ENCODE assay signal across 2 cellular contexts in the genomic region with DNA sequence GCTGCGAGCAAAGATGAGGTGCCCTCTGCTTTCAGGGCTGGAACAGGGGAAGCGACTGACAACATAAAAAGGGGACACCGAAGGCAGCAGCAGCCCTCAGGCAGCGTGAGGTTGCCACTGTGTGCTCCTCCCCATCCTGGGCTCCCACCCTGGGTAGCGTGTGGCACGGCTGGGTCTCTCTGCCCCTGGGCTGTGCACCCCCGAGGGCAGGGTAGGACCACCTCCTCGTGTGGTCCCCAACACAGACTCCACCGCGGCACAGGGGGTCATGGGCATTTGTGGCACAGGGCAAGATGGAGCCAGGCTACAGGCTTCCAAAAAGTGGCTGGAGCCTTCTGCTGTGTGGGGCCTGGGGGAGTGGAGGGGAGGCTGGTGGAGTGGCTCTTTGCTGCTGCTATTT.
TF ChIP-seq lines count a peak whose summit lies in the region.

No MANE protein-coding gene starts in this region.

TF ChIP-seq in HEK293, 187 proteins besides CTCF, POLR2A, EP300 and RAD21 (continues in another document):
- no peak for TF ChIP-seq ZFP41 (tag by site-specific recombination; IDR thresholded peaks at IDR 0.05; ENCODE audit: borderline replicate concordance)
- TF ChIP-seq, protein P1, sequence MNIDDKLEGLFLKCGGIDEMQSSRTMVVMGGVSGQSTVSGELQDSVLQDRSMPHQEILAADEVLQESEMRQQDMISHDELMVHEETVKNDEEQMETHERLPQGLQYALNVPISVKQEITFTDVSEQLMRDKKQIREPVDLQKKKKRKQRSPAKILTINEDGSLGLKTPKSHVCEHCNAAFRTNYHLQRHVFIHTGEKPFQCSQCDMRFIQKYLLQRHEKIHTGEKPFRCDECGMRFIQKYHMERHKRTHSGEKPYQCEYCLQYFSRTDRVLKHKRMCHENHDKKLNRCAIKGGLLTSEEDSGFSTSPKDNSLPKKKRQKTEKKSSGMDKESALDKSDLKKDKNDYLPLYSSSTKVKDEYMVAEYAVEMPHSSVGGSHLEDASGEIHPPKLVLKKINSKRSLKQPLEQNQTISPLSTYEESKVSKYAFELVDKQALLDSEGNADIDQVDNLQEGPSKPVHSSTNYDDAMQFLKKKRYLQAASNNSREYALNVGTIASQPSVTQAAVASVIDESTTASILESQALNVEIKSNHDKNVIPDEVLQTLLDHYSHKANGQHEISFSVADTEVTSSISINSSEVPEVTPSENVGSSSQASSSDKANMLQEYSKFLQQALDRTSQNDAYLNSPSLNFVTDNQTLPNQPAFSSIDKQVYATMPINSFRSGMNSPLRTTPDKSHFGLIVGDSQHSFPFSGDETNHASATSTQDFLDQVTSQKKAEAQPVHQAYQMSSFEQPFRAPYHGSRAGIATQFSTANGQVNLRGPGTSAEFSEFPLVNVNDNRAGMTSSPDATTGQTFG (tag by site-specific recombination; IDR thresholded peaks at IDR 0.05; ENCODE audit: borderline replicate concordance): no peak
- no peak for TF ChIP-seq ZNF473 (tag by site-specific recombination; IDR thresholded peaks at IDR 0.05)
- no peak for TF ChIP-seq ZFP69B (tag by site-specific recombination; IDR thresholded peaks at IDR 0.05)
- no peak for TF ChIP-seq ZNF76 (tag by site-specific recombination; IDR thresholded peaks at IDR 0.05; ENCODE audit: borderline replicate concordance, low read depth)
- TF ChIP-seq, protein P2, sequence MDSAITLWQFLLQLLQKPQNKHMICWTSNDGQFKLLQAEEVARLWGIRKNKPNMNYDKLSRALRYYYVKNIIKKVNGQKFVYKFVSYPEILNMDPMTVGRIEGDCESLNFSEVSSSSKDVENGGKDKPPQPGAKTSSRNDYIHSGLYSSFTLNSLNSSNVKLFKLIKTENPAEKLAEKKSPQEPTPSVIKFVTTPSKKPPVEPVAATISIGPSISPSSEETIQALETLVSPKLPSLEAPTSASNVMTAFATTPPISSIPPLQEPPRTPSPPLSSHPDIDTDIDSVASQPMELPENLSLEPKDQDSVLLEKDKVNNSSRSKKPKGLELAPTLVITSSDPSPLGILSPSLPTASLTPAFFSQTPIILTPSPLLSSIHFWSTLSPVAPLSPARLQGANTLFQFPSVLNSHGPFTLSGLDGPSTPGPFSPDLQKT (IDR thresholded peaks at IDR 0.05; ENCODE audit: borderline replicate concordance, low read depth, low read length): no peak
- TF ChIP-seq ZBTB21 (tag by site-specific recombination; IDR thresholded peaks at IDR 0.05): no peak
- TF ChIP-seq TCF7L2 (IDR thresholded peaks at IDR 0.05; ENCODE audit: borderline replicate concordance, low read depth, low read length): no peak
- TF ChIP-seq, protein P3, sequence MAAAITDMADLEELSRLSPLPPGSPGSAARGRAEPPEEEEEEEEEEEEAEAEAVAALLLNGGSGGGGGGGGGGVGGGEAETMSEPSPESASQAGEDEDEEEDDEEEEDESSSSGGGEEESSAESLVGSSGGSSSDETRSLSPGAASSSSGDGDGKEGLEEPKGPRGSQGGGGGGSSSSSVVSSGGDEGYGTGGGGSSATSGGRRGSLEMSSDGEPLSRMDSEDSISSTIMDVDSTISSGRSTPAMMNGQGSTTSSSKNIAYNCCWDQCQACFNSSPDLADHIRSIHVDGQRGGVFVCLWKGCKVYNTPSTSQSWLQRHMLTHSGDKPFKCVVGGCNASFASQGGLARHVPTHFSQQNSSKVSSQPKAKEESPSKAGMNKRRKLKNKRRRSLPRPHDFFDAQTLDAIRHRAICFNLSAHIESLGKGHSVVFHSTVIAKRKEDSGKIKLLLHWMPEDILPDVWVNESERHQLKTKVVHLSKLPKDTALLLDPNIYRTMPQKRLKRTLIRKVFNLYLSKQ (tag by site-specific recombination; IDR thresholded peaks at IDR 0.05; ENCODE audit: borderline replicate concordance): no peak
- TF ChIP-seq ZNF621 (tag by site-specific recombination; IDR thresholded peaks at IDR 0.05): no peak
- TF ChIP-seq ZNF701 (tag by site-specific recombination; IDR thresholded peaks at IDR 0.05): no peak
- no peak for TF ChIP-seq ZNF660 (tag by site-specific recombination; IDR thresholded peaks at IDR 0.05)
- TF ChIP-seq, protein P4, sequence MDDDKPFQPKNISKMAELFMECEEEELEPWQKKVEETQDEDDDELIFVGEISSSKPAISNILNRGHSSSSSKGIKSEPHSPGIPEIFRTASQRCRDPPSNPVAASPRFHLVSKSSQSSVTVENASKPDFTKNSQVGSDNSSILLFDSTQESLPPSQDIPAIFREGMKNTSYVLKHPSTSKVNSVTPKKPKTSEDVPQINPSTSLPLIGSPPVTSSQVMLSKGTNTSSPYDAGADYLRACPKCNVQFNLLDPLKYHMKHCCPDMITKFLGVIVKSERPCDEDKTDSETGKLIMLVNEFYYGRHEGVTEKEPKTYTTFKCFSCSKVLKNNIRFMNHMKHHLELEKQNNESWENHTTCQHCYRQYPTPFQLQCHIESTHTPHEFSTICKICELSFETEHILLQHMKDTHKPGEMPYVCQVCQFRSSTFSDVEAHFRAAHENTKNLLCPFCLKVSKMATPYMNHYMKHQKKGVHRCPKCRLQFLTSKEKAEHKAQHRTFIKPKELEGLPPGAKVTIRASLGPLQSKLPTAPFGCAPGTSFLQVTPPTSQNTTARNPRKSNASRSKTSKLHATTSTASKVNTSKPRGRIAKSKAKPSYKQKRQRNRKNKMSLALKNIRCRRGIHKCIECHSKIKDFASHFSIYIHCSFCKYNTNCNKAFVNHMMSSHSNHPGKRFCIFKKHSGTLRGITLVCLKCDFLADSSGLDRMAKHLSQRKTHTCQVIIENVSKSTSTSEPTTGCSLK (tag by site-specific recombination; IDR thresholded peaks at IDR 0.05): no peak
- TF ChIP-seq ZNF19 (tag by site-specific recombination; IDR thresholded peaks at IDR 0.05; ENCODE audit: low read depth): no peak
- TF ChIP-seq, protein P5, sequence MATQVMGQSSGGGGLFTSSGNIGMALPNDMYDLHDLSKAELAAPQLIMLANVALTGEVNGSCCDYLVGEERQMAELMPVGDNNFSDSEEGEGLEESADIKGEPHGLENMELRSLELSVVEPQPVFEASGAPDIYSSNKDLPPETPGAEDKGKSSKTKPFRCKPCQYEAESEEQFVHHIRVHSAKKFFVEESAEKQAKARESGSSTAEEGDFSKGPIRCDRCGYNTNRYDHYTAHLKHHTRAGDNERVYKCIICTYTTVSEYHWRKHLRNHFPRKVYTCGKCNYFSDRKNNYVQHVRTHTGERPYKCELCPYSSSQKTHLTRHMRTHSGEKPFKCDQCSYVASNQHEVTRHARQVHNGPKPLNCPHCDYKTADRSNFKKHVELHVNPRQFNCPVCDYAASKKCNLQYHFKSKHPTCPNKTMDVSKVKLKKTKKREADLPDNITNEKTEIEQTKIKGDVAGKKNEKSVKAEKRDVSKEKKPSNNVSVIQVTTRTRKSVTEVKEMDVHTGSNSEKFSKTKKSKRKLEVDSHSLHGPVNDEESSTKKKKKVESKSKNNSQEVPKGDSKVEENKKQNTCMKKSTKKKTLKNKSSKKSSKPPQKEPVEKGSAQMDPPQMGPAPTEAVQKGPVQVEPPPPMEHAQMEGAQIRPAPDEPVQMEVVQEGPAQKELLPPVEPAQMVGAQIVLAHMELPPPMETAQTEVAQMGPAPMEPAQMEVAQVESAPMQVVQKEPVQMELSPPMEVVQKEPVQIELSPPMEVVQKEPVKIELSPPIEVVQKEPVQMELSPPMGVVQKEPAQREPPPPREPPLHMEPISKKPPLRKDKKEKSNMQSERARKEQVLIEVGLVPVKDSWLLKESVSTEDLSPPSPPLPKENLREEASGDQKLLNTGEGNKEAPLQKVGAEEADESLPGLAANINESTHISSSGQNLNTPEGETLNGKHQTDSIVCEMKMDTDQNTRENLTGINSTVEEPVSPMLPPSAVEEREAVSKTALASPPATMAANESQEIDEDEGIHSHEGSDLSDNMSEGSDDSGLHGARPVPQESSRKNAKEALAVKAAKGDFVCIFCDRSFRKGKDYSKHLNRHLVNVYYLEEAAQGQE (tag by site-specific recombination; IDR thresholded peaks at IDR 0.05): no peak

TF ChIP-seq in K562, 482 proteins besides CTCF, POLR2A, EP300 and RAD21:
- TF ChIP-seq, protein P6, sequence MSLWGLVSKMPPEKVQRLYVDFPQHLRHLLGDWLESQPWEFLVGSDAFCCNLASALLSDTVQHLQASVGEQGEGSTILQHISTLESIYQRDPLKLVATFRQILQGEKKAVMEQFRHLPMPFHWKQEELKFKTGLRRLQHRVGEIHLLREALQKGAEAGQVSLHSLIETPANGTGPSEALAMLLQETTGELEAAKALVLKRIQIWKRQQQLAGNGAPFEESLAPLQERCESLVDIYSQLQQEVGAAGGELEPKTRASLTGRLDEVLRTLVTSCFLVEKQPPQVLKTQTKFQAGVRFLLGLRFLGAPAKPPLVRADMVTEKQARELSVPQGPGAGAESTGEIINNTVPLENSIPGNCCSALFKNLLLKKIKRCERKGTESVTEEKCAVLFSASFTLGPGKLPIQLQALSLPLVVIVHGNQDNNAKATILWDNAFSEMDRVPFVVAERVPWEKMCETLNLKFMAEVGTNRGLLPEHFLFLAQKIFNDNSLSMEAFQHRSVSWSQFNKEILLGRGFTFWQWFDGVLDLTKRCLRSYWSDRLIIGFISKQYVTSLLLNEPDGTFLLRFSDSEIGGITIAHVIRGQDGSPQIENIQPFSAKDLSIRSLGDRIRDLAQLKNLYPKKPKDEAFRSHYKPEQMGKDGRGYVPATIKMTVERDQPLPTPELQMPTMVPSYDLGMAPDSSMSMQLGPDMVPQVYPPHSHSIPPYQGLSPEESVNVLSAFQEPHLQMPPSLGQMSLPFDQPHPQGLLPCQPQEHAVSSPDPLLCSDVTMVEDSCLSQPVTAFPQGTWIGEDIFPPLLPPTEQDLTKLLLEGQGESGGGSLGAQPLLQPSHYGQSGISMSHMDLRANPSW (CRISPR knock-in tag; IDR thresholded peaks at IDR 0.05): no peak
- TF ChIP-seq, protein P7, sequence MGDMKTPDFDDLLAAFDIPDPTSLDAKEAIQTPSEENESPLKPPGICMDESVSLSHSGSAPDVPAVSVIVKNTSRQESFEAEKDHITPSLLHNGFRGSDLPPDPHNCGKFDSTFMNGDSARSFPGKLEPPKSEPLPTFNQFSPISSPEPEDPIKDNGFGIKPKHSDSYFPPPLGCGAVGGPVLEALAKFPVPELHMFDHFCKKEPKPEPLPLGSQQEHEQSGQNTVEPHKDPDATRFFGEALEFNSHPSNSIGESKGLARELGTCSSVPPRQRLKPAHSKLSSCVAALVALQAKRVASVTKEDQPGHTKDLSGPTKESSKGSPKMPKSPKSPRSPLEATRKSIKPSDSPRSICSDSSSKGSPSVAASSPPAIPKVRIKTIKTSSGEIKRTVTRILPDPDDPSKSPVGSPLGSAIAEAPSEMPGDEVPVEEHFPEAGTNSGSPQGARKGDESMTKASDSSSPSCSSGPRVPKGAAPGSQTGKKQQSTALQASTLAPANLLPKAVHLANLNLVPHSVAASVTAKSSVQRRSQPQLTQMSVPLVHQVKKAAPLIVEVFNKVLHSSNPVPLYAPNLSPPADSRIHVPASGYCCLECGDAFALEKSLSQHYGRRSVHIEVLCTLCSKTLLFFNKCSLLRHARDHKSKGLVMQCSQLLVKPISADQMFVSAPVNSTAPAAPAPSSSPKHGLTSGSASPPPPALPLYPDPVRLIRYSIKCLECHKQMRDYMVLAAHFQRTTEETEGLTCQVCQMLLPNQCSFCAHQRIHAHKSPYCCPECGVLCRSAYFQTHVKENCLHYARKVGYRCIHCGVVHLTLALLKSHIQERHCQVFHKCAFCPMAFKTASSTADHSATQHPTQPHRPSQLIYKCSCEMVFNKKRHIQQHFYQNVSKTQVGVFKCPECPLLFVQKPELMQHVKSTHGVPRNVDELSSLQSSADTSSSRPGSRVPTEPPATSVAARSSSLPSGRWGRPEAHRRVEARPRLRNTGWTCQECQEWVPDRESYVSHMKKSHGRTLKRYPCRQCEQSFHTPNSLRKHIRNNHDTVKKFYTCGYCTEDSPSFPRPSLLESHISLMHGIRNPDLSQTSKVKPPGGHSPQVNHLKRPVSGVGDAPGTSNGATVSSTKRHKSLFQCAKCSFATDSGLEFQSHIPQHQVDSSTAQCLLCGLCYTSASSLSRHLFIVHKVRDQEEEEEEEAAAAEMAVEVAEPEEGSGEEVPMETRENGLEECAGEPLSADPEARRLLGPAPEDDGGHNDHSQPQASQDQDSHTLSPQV (IDR thresholded peaks at IDR 0.05): no peak
- TF ChIP-seq CCAR2 (IDR thresholded peaks at IDR 0.05; ENCODE audit: low read depth, low read length) (no peak), KAT8 (IDR thresholded peaks at IDR 0.05; ENCODE audit: low read depth) (no peak), POLR2G (IDR thresholded peaks at IDR 0.05; ENCODE audit: low read depth, low read length) (peak; percentile 54), SUPT5H (IDR thresholded peaks at IDR 0.05) (peak; percentile 25; the same call in 1 of the 2 replicates)
- TF ChIP-seq, protein P8, sequence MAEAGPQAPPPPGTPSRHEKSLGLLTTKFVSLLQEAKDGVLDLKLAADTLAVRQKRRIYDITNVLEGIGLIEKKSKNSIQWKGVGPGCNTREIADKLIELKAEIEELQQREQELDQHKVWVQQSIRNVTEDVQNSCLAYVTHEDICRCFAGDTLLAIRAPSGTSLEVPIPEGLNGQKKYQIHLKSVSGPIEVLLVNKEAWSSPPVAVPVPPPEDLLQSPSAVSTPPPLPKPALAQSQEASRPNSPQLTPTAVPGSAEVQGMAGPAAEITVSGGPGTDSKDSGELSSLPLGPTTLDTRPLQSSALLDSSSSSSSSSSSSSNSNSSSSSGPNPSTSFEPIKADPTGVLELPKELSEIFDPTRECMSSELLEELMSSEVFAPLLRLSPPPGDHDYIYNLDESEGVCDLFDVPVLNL (CRISPR knock-in tag; IDR thresholded peaks at IDR 0.05; ENCODE audit: low read depth): no peak
